ENCODE assay signal across 5 cellular contexts in genomic region chr17:13827118-13827517, GRCh38.
"Had no signal": no experiment of that assay in that cellular context is flagged by ENCODE, and none has a peak within 500 bp of the region (broad histone marks: within the 10 kb centered on the region; RNA-seq: fewer than 3 reads in every experiment).

No MANE protein-coding gene starts in this region.

- H3K4me1 Mint-ChIP-seq: H9 had no signal

- H3K4me3 Mint-ChIP-seq: H9 had no signal

- H3K9me3 Mint-ChIP-seq: H9 had no signal

- DNase-seq: GM23248, GOT3, H9, HCEC 1CT, IMR-90 had no signal
